In genomic region chr17:35242158-35242804, GRCh38 we compare ENCODE assay signal across 8 cellular contexts. TPM values are rescaled to one million over a fixed set of nuclear protein-coding genes. Genes with fewer than 3 reads are reported as not detected.
DNase-seq lines count a peak whose midpoint lies in the region; ATAC-seq, FAIRE-seq and TF ChIP-seq lines count a peak whose summit lies in the region.

No MANE protein-coding gene starts in this region.

- H3K4me1 ChIP-seq in left lung = peaks cover 11 to 52% of the 10 kb centered on the region in 2 donors

- FAIRE-seq in H54 (lab: Jason Lieb, UNC) = no peak

- ATAC-seq in GM18499 (IDR thresholded peaks at IDR 0.05; ENCODE audit: insufficient read depth, unreplicated experiment) = peak; percentile 6
- peak; percentile 35 for ATAC-seq in HG02884 (IDR thresholded peaks at IDR 0.05; ENCODE audit: unreplicated experiment)
- ATAC-seq in left lung = peak; percentile 71

- H3K36me3 ChIP-seq in left lung = peaks cover 0 to 2% of the 10 kb centered on the region in 2 donors

- H3K27me3 ChIP-seq in left lung = no peaks in the 10 kb centered on the region

- peak overlapping the region; percentile 54 to 85 for H3K4me3 ChIP-seq in left lung

- H3K9me3 ChIP-seq in left lung = no peaks in the 10 kb centered on the region

- TF ChIP-seq POLR2A in H54 (IDR thresholded peaks at IDR 0.05; ENCODE audit: low read depth, low read length) = no peak

- TF ChIP-seq CTCF in left lung (IDR thresholded peaks at IDR 0.05) = peak; percentile 16 to 56

- DNase-seq in NCI-H2029 treated with DMSO at 0.1 percent for 48 hours (lab: John Stamatoyannopoulos, UW) (peak; percentile 18), cerebellar cortex (ENCODE audit: low spot score) (peak; percentile 47), left lung (peak; percentile 76 to 87), H54 (ENCODE audit: insufficient read length, low spot score) (no peak)
- DNase-seq in activated CD4-positive, CD25-positive, alpha-beta regulatory T cell treated with anti-CD3 and anti-CD28 coated beads, Interleukin-2, amount 50 U/mL, for 16 hours (ENCODE audit: low read depth, low spot score) = peak; percentile 69
- DNase-seq in stimulated activated CD4-positive, alpha-beta T cell treated with anti-CD3 and anti-CD28 coated beads, Interleukin-4, amount 100 ng/mL, for 48 hours (ENCODE audit: low read depth in 2 of 2) = peak; percentile 67 to 80

- intact Hi-C loops in left lung (cut with DNase I) = no loop called here

- H3K27ac ChIP-seq in left lung = peak overlapping the region; percentile 94 to 96

RNA-seq across cellular contexts. Expression of gene SLFN5, which starts 0.6 kb away (rescaled TPM):
- total RNA-seq in left lung = 10 to 100 TPM; 51.3 to 67.5 TPM

RNA-seq across cellular contexts. Expression of gene SLC35G3, which starts 48.1 kb away (rescaled TPM):
- total RNA-seq in left lung = not detected

Comparison
In these comparisons a context has a peak if more than half of its experiments do, and no peak if none do; other contexts are left out.
1. ATAC-seq: peak in every context shown above with its lines; median percentile 71 in left lung; 35 in HG02884; 6 in GM18499.